ENCODE assay signal across 9 cellular contexts in the genomic region with DNA sequence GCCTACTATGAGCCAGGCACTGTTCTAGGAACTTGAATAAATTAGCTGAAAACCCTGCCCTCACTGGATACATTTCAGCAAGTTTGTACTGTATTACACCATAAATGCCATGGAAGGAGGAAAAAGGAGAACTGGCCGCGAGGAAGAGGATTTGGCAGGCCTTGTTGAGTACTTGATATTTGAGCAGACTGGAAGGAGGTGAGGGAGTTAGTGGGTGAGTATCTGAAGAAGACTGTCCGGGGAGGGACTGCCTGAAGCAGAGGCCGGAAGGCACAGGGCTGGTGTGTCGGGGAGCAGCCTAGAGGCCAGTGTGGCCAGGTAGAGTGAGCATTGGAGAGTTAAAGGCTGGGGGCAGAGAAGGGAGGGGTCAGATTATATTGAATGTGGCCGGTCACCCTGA. TPM values are rescaled to one million over a fixed set of nuclear protein-coding genes. Genes with fewer than 3 reads are reported as not detected.
A peak's percentile ranks its signal among the peaks of the same experiment; 100 is the strongest.
DNase-seq lines count a peak whose midpoint lies in the region; ATAC-seq, FAIRE-seq and TF ChIP-seq lines count a peak whose summit lies in the region.
"Had no signal": no experiment of that assay in that cellular context is flagged by ENCODE, and none has a peak within 500 bp of the region (broad histone marks: within the 10 kb centered on the region; RNA-seq: fewer than 3 reads in every experiment).

No MANE protein-coding gene starts in this region.

- no peak for TF ChIP-seq EP300 in HepG2 (IDR thresholded peaks at IDR 0.05; ENCODE audit: low read depth in 2 of 2, low read length in 2 of 2)
- no peak for TF ChIP-seq EP300 in HepG2 (CRISPR knock-in tag; IDR thresholded peaks at IDR 0.05; ENCODE audit: borderline replicate concordance)

- CTCF ChIA-PET in HepG2 (lab: Yijun Ruan, JAX; ENCODE audit: low intra/inter-chr PET ratio, low total read pairs): no interaction called here

- no peak overlapping the region for H2AFZ ChIP-seq in HepG2 (ENCODE audit: low read length)

- H3K4me3 ChIP-seq in HepG2 (replicated peaks in 1 of 3; ENCODE audit: insufficient read depth in 1 of 3, low read depth in 2 of 3, low read length in 3 of 3): no peak overlapping the region
- H3K4me3 ChIP-seq in right lobe of liver: no peak overlapping the region
- H3K4me3 ChIP-seq in ascending aorta: no peak overlapping the region
- peak overlapping the region; percentile 8 for H3K4me3 ChIP-seq in lung
- H3K4me3 ChIP-seq in uterus: no peak overlapping the region

- H3K4me1 ChIP-seq in HepG2 (ENCODE audit: insufficient read depth, low read length) (peaks cover 41% of the 10 kb centered on the region), right lobe of liver (peaks cover 0 to 12% (median 5%) of the 10 kb centered on the region in 4 donors), ascending aorta (peaks cover 14 to 32% of the 10 kb centered on the region in 2 donors), lung (ENCODE audit: control insufficient read depth in 2 of 2, insufficient read depth in 2 of 2, low read length in 2 of 2) (peaks cover 15 to 18% of the 10 kb centered on the region in 2 donors), uterus (peaks cover 0 to 3% of the 10 kb centered on the region in 2 donors)

- no peak for ATAC-seq in HepG2
- ATAC-seq in right lobe of liver: no peak
- ATAC-seq in lung (ENCODE audit: insufficient read depth, low FRiP score): no peak
- ATAC-seq in GM19023 (IDR thresholded peaks at IDR 0.05; ENCODE audit: unreplicated experiment): no peak
- no peak for ATAC-seq in GM21825 (IDR thresholded peaks at IDR 0.05; ENCODE audit: unreplicated experiment)

- intact Hi-C loops in HepG2 (cut with micrococcal nuclease; ENCODE audit: unreplicated experiment) (no loop called here), right lobe of liver (cut with DNase I) (no loop called here), ascending aorta (cut with DNase I) (loop anchor here (10.0 kb wide), 1 partner anchor 300 kb away; the partner anchor contains the start of gene ZFP37), uterus (cut with DNase I; ENCODE audit: low total_unique reads) (no loop called here)

- H3K36me3 ChIP-seq in HepG2 (replicated peaks in 1 of 2; ENCODE audit: control insufficient read depth in 1 of 2, insufficient read depth in 2 of 2, low read length in 2 of 2) (no peaks in the 10 kb centered on the region), right lobe of liver (no peaks in the 10 kb centered on the region), ascending aorta (no peaks in the 10 kb centered on the region), lung (ENCODE audit: control insufficient read depth in 2 of 2, insufficient read depth in 2 of 2, low read length in 2 of 2) (peaks cover 0 to 2% of the 10 kb centered on the region in 2 donors), uterus (no peaks in the 10 kb centered on the region)

- 0 out of 2 replicates have a peak overlapping the region, but pooled peaks have one; percentile 16 for H3K4me2 ChIP-seq in HepG2 (ENCODE audit: low read depth, low read length)

- DNase-seq in HepG2 (ENCODE audit: low spot score) (no peak), right lobe of liver (no peak), ascending aorta (ENCODE audit: low spot score in 2 of 2) (no peak), lung (ENCODE audit: low spot score) (peak; percentile 54), uterus (no peak), NAMALWA (ENCODE audit: low spot score) (no peak)

- POLR2A ChIA-PET in HepG2 (lab: Yijun Ruan, JAX): no interaction called here

- FAIRE-seq in HepG2 (lab: Jason Lieb, UNC): no peak
- FAIRE-seq: GM19239 had no signal

- H3K27ac ChIP-seq in HepG2 (ENCODE audit: extremely low read length, insufficient read depth, low read length) (no peak overlapping the region), right lobe of liver (no peak overlapping the region), ascending aorta (peak overlapping the region; percentile 32 to 42), lung (ENCODE audit: low read depth in 1 of 2, low read length in 1 of 2) (peak overlapping the region; percentile 4 to 40), uterus (peak overlapping the region; percentile 38 to 66)

- H3K79me2 ChIP-seq in HepG2 (ENCODE audit: insufficient read depth, low read length): peaks cover 34% of the 10 kb centered on the region

- no peak overlapping the region for H3K9ac ChIP-seq in HepG2 (ENCODE audit: insufficient read depth, low read depth, low read length)

- TF ChIP-seq POLR2A in HepG2 (IDR thresholded peaks at IDR 0.05; ENCODE audit: insufficient read depth in 1 of 2, low read depth in 2 of 2, low read length in 2 of 2) (no peak), right lobe of liver (IDR thresholded peaks at IDR 0.05) (no peak), uterus (IDR thresholded peaks at IDR 0.05) (no peak)

- 57% methylated on average over 6 of the region's 6 CpGs for WGBS in HepG2 (ENCODE audit: low lambda C conversion rate)
- WGBS in right lobe of liver (ENCODE audit: insufficient coverage, low coverage, low lambda C conversion rate, missing lambda C conversion rate): 57% methylated on average over 6 of the region's 6 CpGs
- WGBS in lung, 2 donors: 45 to 54% methylated on average over 6 of the region's 6 CpGs

- H3K27me3 ChIP-seq in HepG2 (ENCODE audit: control insufficient read depth in 1 of 2, insufficient read depth in 2 of 2, low read length in 2 of 2): no peaks in the 10 kb centered on the region; a peak in 1 of 5 replicates
- H3K27me3 ChIP-seq in right lobe of liver: no peaks in the 10 kb centered on the region
- no peaks in the 10 kb centered on the region for H3K27me3 ChIP-seq in ascending aorta
- H3K27me3 ChIP-seq in lung (ENCODE audit: control insufficient read depth, insufficient read depth): no peaks in the 10 kb centered on the region
- H3K27me3 ChIP-seq in uterus: no peaks in the 10 kb centered on the region

- TF ChIP-seq CTCF in HepG2 (CRISPR knock-in tag; IDR thresholded peaks at IDR 0.05) (no peak), right lobe of liver (IDR thresholded peaks at IDR 0.05) (no peak), ascending aorta (IDR thresholded peaks at IDR 0.05) (no peak), lung (IDR thresholded peaks at IDR 0.05; ENCODE audit: control extremely low read depth, extremely low read depth) (no peak), uterus (IDR thresholded peaks at IDR 0.05) (no peak)

- no peak for TF ChIP-seq RAD21 in HepG2 (CRISPR knock-in tag; IDR thresholded peaks at IDR 0.05)

- no TSS peak for BruUV-seq in HepG2 (replicated peaks; lab: Mats Ljungman, UMichigan)

- no peaks in the 10 kb centered on the region for H3K9me3 ChIP-seq in HepG2 (ENCODE audit: low read length)
- no peaks in the 10 kb centered on the region for H3K9me3 ChIP-seq in right lobe of liver
- H3K9me3 ChIP-seq in ascending aorta: no peaks in the 10 kb centered on the region
- no peaks in the 10 kb centered on the region for H3K9me3 ChIP-seq in lung (ENCODE audit: control insufficient read depth in 2 of 2, insufficient read depth in 1 of 2, low read length in 1 of 2)
- H3K9me3 ChIP-seq in uterus: no peaks in the 10 kb centered on the region

- in situ Hi-C loops in HepG2 (cut with HindIII; ENCODE audit: extremely low pct_ligation_motif_present, low pct_unique_long_range_greater_than_20kb): no loop called here

- H4K20me1 ChIP-seq in HepG2 (ENCODE audit: insufficient read depth, low read length): no peaks in the 10 kb centered on the region

RNA-seq across cellular contexts. Expression of gene SNX30, which starts 4.5 kb away (rescaled TPM):
- total RNA-seq in HepG2 (2016; rRNA removed; fragmentation: Illumina TruSeq; extraction: Trizol) (12.4 and 18.9 TPM in 2 replicates), right lobe of liver (1 to 10 TPM; 5.2 to 9.0 (median 7.5) TPM), ascending aorta (4.7 TPM), lung (10 to 100 TPM; 49.9 to 63.1 TPM), uterus (10 to 100 TPM in 2 of 4 donors, 1 to 10 TPM in 2; 3.1 to 20.3 (median 11.6) TPM)
- total RNA-seq in HepG2 (2016; cell fraction: cytosol; rRNA removed; fragmentation: Illumina TruSeq; extraction: Trizol; ENCODE audit: low read depth): 1.1 and 1.5 TPM in 2 replicates
- total RNA-seq in HepG2 (2016; cell fraction: insoluble cytoplasmic fraction; rRNA removed; fragmentation: Illumina TruSeq; extraction: Trizol): 12.6 and 18.4 TPM in 2 replicates
- 5.4 and 5.7 TPM in 2 replicates for total RNA-seq in HepG2 (2016; cell fraction: membrane; rRNA removed; fragmentation: Illumina TruSeq; extraction: Trizol)
- 10.8 and 11.5 TPM in 2 replicates for total RNA-seq in HepG2 (2016; cell fraction: nucleus; rRNA removed; fragmentation: Illumina TruSeq; extraction: Trizol)
- polyA plus RNA-seq in HepG2 (2011; rRNA removed) (4.4 TPM in 2 replicates), lung (10 to 100 TPM; 13.7 to 21.6 TPM)
- polyA plus RNA-seq in HepG2 (2011; cell fraction: cytosol; rRNA removed): 4.3 and 5.1 TPM in 2 replicates
- polyA plus RNA-seq in HepG2 (2011; cell fraction: nucleus; rRNA removed): 4.9 and 6.3 TPM in 2 replicates
- 6.1 and 6.8 TPM in 2 replicates for polyA plus RNA-seq in HepG2 (2012)
- 0.32 and 0.33 TPM in 2 replicates for polyA plus RNA-seq in HepG2 (2016; cell fraction: cytosol; fragmentation: Illumina TruSeq; extraction: Trizol; ENCODE audit: low read depth)
- 11.2 and 11.4 TPM in 2 replicates for polyA plus RNA-seq in HepG2 (2016; cell fraction: insoluble cytoplasmic fraction; fragmentation: Illumina TruSeq; extraction: Trizol; ENCODE audit: low read depth)
- polyA plus RNA-seq in HepG2 (2016; cell fraction: membrane; fragmentation: Illumina TruSeq; extraction: Trizol; ENCODE audit: low read depth): 1.5 TPM in 2 replicates
- polyA plus RNA-seq in HepG2 (2016; cell fraction: nucleus; fragmentation: Illumina TruSeq; extraction: Trizol; ENCODE audit: insufficient read depth, low read depth): 7.7 and 8.6 TPM in 2 replicates
- 5.0 and 13.7 TPM in 2 replicates for polyA minus RNA-seq in HepG2 (2011; rRNA and poly(A)+ RNA removed; ENCODE audit: low replicate concordance)
- 8.2 and 8.9 TPM in 2 replicates for polyA minus RNA-seq in HepG2 (2011; cell fraction: cytosol; rRNA and poly(A)+ RNA removed)
- polyA minus RNA-seq in HepG2 (2011; cell fraction: nucleus; rRNA and poly(A)+ RNA removed): 11.2 and 12.4 TPM in 2 replicates

RNA-seq across cellular contexts. Expression of gene INIP, which starts 37.1 kb away (rescaled TPM):
- total RNA-seq in HepG2 (2016; rRNA removed; fragmentation: Illumina TruSeq; extraction: Trizol) (28.6 and 42.0 TPM in 2 replicates), right lobe of liver (10 to 100 TPM in 4 of 6 experiments, 1 to 10 TPM in 2; 8.2 to 15.5 (median 11.1) TPM), ascending aorta (37.8 TPM), lung (10 to 100 TPM; 22.0 to 25.8 TPM), uterus (100 to 1,000 TPM in 1 of 4 donors, 10 to 100 TPM in 3; 15.2 to 215 (median 57.6) TPM)
- total RNA-seq in HepG2 (2016; cell fraction: cytosol; rRNA removed; fragmentation: Illumina TruSeq; extraction: Trizol; ENCODE audit: low read depth): 5.6 and 7.9 TPM in 2 replicates
- 27.9 and 47.6 TPM in 2 replicates for total RNA-seq in HepG2 (2016; cell fraction: insoluble cytoplasmic fraction; rRNA removed; fragmentation: Illumina TruSeq; extraction: Trizol)
- total RNA-seq in HepG2 (2016; cell fraction: membrane; rRNA removed; fragmentation: Illumina TruSeq; extraction: Trizol): 14.2 and 16.6 TPM in 2 replicates
- 10.3 and 11.5 TPM in 2 replicates for total RNA-seq in HepG2 (2016; cell fraction: nucleus; rRNA removed; fragmentation: Illumina TruSeq; extraction: Trizol)
- polyA plus RNA-seq in HepG2 (2011; rRNA removed) (9.4 and 13.6 TPM in 2 replicates), lung (10 to 100 TPM in 1 of 2 donors, 1 to 10 TPM in 1; 9.1 to 11.5 TPM)
- 5.2 and 7.7 TPM in 2 replicates for polyA plus RNA-seq in HepG2 (2011; cell fraction: cytosol; rRNA removed)
- polyA plus RNA-seq in HepG2 (2011; cell fraction: nucleus; rRNA removed): 1.6 and 1.7 TPM in 2 replicates
- polyA plus RNA-seq in HepG2 (2012): 9.3 and 10.7 TPM in 2 replicates
- 5.3 and 8.1 TPM in 2 replicates for polyA plus RNA-seq in HepG2 (2016; cell fraction: cytosol; fragmentation: Illumina TruSeq; extraction: Trizol; ENCODE audit: low read depth)
- 47.7 and 48.3 TPM in 2 replicates for polyA plus RNA-seq in HepG2 (2016; cell fraction: insoluble cytoplasmic fraction; fragmentation: Illumina TruSeq; extraction: Trizol; ENCODE audit: low read depth)
- polyA plus RNA-seq in HepG2 (2016; cell fraction: membrane; fragmentation: Illumina TruSeq; extraction: Trizol; ENCODE audit: low read depth): 10.6 and 11.9 TPM in 2 replicates
- polyA plus RNA-seq in HepG2 (2016; cell fraction: nucleus; fragmentation: Illumina TruSeq; extraction: Trizol; ENCODE audit: insufficient read depth, low read depth): 16.8 and 18.8 TPM in 2 replicates
- polyA minus RNA-seq in HepG2 (2011; rRNA and poly(A)+ RNA removed; ENCODE audit: low replicate concordance): 9.8 and 17.0 TPM in 2 replicates
- polyA minus RNA-seq in HepG2 (2011; cell fraction: cytosol; rRNA and poly(A)+ RNA removed): 7.9 and 9.6 TPM in 2 replicates
- polyA minus RNA-seq in HepG2 (2011; cell fraction: nucleus; rRNA and poly(A)+ RNA removed): 6.8 and 7.8 TPM in 2 replicates

Comparison
In these comparisons a context has a peak if more than half of its experiments do, and no peak if none do; other contexts are left out.
1. H3K27ac ChIP-seq: peak in ascending aorta (2 of 2), lung (2 of 2) and uterus (2 of 2); none in HepG2 (single experiment) and right lobe of liver (0 of 3).